In genomic region chr20:31718952-31719643, GRCh38 we compare ENCODE assay signal across 8 cellular contexts. TPM values are rescaled to one million over a fixed set of nuclear protein-coding genes. Genes with fewer than 3 reads are reported as not detected.
DNase-seq lines count a peak whose midpoint lies in the region; ATAC-seq and TF ChIP-seq lines count a peak whose summit lies in the region.

No MANE protein-coding gene starts in this region.

- TF ChIP-seq EP300 in stomach (IDR thresholded peaks at IDR 0.05): no peak

- H3K27ac ChIP-seq in right cardiac atrium (ENCODE audit: low read length) (peak overlapping the region; percentile 96), stomach (peak overlapping the region; percentile 97 to 100 (median 98))

- H3K36me3 ChIP-seq in stomach: peaks cover 0 to 31% (median 23%) of the 10 kb centered on the region in 4 donors

- H3K9me3 ChIP-seq in right cardiac atrium (ENCODE audit: control insufficient read depth, low read length): no peaks in the 10 kb centered on the region
- no peaks in the 10 kb centered on the region for H3K9me3 ChIP-seq in stomach

- H3K4me3 ChIP-seq in WI38 (ENCODE audit: low read depth, low read length) (peak overlapping the region; percentile 77), right cardiac atrium (ENCODE audit: low read length) (peak overlapping the region; percentile 98), stomach (peak overlapping the region; percentile 70 to 78 (median 72))

- intact Hi-C loops in right cardiac atrium (cut with DNase I): no loop called here
- intact Hi-C loops in stomach (cut with DNase I; ENCODE audit: low total_unique reads): no loop called here

- TF ChIP-seq CTCF in WI38 (IDR thresholded peaks at IDR 0.05; ENCODE audit: low read depth, low read length) (no peak), stomach (IDR thresholded peaks at IDR 0.05) (no peak)

- H3K4me1 ChIP-seq in right cardiac atrium (ENCODE audit: control insufficient read depth, insufficient read depth, low read length): peaks cover 21% of the 10 kb centered on the region
- peaks cover 46 to 84% (median 77%) of the 10 kb centered on the region in 4 donors for H3K4me1 ChIP-seq in stomach

- H3K27me3 ChIP-seq in right cardiac atrium (ENCODE audit: control insufficient read depth, insufficient read depth): no peaks in the 10 kb centered on the region
- no peaks in the 10 kb centered on the region for H3K27me3 ChIP-seq in stomach

- TF ChIP-seq POLR2A in stomach (IDR thresholded peaks at IDR 0.05): no peak

- WGBS in right cardiac atrium: 57% methylated on average over 6 of the region's 6 CpGs
- WGBS in stomach, 5 donors: 26 to 70% (median 28%) methylated on average over 6 of the region's 6 CpGs

- no peak for ATAC-seq in right cardiac atrium
- no peak for ATAC-seq in activated CD4-positive, CD25-positive, alpha-beta regulatory T cell treated with anti-CD3 and anti-CD28 coated beads, Interleukin-2, amount 50 U/mL, for 24 hours
- ATAC-seq in GM18909 (IDR thresholded peaks at IDR 0.05; ENCODE audit: poor library complexity, unreplicated experiment): no peak

- DNase-seq in NCI-H510A treated with DMSO at 0.1 percent for 48 hours (lab: John Stamatoyannopoulos, UW): peak; percentile 28
- no peak for DNase-seq in NCI-H510A (lab: John Stamatoyannopoulos, UW)
- DNase-seq in right cardiac atrium: no peak
- DNase-seq in stomach: peak; percentile 43
- DNase-seq in DMS153 (lab: John Stamatoyannopoulos, UW): no peak

RNA-seq across cellular contexts. Expression of gene BCL2L1, which starts 3.6 kb away (rescaled TPM):
- 10 to 100 TPM; 39.9 to 56.9 (median 46.1) TPM for total RNA-seq in right cardiac atrium
- polyA plus RNA-seq in right cardiac atrium: 46.0 TPM
- total RNA-seq in stomach: 100 to 1,000 TPM in 2 of 5 donors, 10 to 100 TPM in 3; 61.7 to 210 (median 68.7) TPM
- polyA plus RNA-seq in stomach: 10 to 100 TPM; 47.1 to 88.2 (median 73.0) TPM

RNA-seq across cellular contexts. Expression of gene TPX2, which starts 20.0 kb away (rescaled TPM):
- total RNA-seq in right cardiac atrium: 1 to 10 TPM in 2 of 4 donors, under 1 TPM in 2; 0.67 to 2.5 (median 1.5) TPM
- 0.41 TPM for polyA plus RNA-seq in right cardiac atrium
- 10 to 100 TPM in 1 of 5 donors, 1 to 10 TPM in 4; 5.3 to 11.4 (median 7.6) TPM for total RNA-seq in stomach
- 1 to 10 TPM; 1.7 to 7.1 (median 3.3) TPM for polyA plus RNA-seq in stomach

Comparison
In these comparisons a context has a peak if more than half of its experiments do, and no peak if none do; other contexts are left out.
1. DNase-seq: peak in NCI-H510A treated with DMSO at 0.1 percent for 48 hours (single experiment) and stomach (single experiment); none in NCI-H510A (single experiment), right cardiac atrium (0 of 3) and DMS153 (single experiment).
2. Peak in every context shown above with its lines, with median percentiles within 50 percentile points of each other: H3K4me3 ChIP-seq.